ENCODE assay signal across 11 cellular contexts in the genomic region with DNA sequence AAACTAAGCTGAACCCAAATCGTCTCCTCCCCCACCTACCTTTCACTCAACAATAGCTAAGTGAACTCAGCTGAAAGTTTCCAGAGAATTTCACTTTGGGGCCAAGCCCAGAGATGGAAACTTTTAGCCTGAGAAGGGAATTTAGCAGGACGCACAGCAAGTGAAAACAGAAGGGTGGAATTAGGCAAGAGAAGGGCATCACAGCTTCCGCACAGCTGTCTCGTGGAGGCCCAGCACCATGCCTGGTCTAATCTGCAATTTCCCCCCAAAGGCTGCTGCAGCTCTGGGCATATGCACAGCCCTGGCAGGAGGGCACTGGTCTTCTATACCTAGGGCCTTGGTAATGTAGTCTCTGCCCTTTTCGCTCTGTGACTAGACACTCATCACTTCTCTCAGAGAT.
"Had no signal": no experiment of that assay in that cellular context is flagged by ENCODE, and none has a peak within 500 bp of the region (broad histone marks: within the 10 kb centered on the region; RNA-seq: fewer than 3 reads in every experiment).

No MANE protein-coding gene starts in this region.

- H3K27ac ChIP-seq: epithelial cell of prostate, foreskin keratinocyte, vagina had no signal

- H3K9me3 ChIP-seq: vagina had no signal

- DNase-seq: activated CD4-positive, alpha-beta T cell treated with anti-CD3 and anti-CD28 coated beads, Interleukin-2, amount 10 ng/mL, durations not matched to agents 7 days and 5 days; activated CD4-positive, CD25-positive, alpha-beta regulatory T cell; effector memory CD8-positive, alpha-beta T cell; foreskin keratinocyte; heart right ventricle; occipital lobe; T-helper 2 cell had no signal

- H3K36me3 ChIP-seq: heart right ventricle, vagina had no signal

- ATAC-seq: effector memory CD8-positive, alpha-beta T cell; foreskin keratinocyte; left lobe of liver had no signal

- H3K27me3 ChIP-seq: heart right ventricle, vagina had no signal

- H3K4me3 ChIP-seq: heart right ventricle, skin epidermis, vagina had no signal

- H3K4me1 ChIP-seq: foreskin keratinocyte had no signal
